In the genomic region with DNA sequence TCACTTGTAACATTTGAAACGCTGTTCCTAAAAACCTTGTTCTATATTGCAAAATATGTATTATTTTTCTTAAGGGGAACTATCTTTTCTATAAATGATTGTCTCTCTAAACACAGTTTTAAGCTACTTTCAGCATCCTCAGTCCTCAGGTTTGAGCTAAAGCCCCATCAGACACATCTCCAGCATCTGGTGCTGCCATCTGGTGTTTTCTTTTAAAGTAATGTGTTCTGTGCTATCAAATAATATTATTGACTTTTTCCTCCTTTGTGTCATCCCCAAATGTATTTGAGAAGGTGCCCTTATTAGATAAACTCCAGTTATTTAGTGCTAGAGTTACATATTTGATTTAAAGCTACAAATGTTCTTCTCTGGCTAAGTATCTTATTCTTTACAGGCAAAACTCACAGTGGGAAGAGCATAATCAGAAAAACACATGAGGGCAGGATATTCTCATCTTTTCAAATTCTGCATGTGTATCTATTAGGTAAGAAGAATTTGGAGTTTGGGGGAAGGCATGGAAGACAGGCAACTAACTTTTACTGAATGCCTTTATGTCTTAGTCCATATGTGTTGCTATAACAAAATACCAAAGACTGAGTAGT, we compare ENCODE assay signal across 8 cellular contexts. TPM values are rescaled to one million over a fixed set of nuclear protein-coding genes. Genes with fewer than 3 reads are reported as not detected.
DNase-seq lines count a peak whose midpoint lies in the region; ATAC-seq and TF ChIP-seq lines count a peak whose summit lies in the region.

No MANE protein-coding gene starts in this region.

- H3K4me3 ChIP-seq in A673 (ENCODE audit: low read depth, low read length, poor library complexity, severe bottlenecking) = no peak overlapping the region
- no peak overlapping the region for H3K4me3 ChIP-seq in Panc1 (ENCODE audit: low read depth in 2 of 2, low read length in 2 of 2)
- H3K4me3 ChIP-seq in mucosa of descending colon = no peak overlapping the region

- H3K9me3 ChIP-seq in A673 (ENCODE audit: low read depth, low read length, poor library complexity, severe bottlenecking) (no peaks in the 10 kb centered on the region), Panc1 (ENCODE audit: control insufficient read depth, insufficient read depth, low read depth, low read length) (no peaks in the 10 kb centered on the region), mucosa of descending colon (no peaks in the 10 kb centered on the region)

- peak; percentile 52 for TF ChIP-seq CTCF in A673 (conservative IDR thresholded peaks at IDR 0.05; ENCODE audit: low read depth, low read length)
- no peak for TF ChIP-seq CTCF in GM13976 (IDR thresholded peaks at IDR 0.05; ENCODE audit: borderline replicate concordance, control extremely low read depth, extremely low read depth, insufficient read depth, missing control alignments)
- TF ChIP-seq CTCF in Panc1 (IDR thresholded peaks at IDR 0.05) = peak; percentile 50; the same call in 1 of the 2 replicates
- peak; percentile 76 for TF ChIP-seq CTCF in foreskin keratinocyte (conservative IDR thresholded peaks at IDR 0.05)
- TF ChIP-seq CTCF in mucosa of descending colon (IDR thresholded peaks at IDR 0.05) = no peak

- intact Hi-C loops in A673 (cut with micrococcal nuclease; ENCODE audit: unreplicated experiment) (loop anchor here (1.0 kb wide), 1 partner anchor 65 kb away; no protein-coding TSS in a partner anchor), Panc1 (cut with micrococcal nuclease; ENCODE audit: unreplicated experiment) (loop anchor here (5.0 kb wide), 1 partner anchor 190 kb away; no protein-coding TSS in a partner anchor), mucosa of descending colon (cut with DNase I, micrococcal nuclease) (no loop called here)

- H3K27ac ChIP-seq in A673 (ENCODE audit: low read depth, low read length, poor library complexity, severe bottlenecking) (no peak overlapping the region), Panc1 (ENCODE audit: low read length) (no peak overlapping the region), foreskin keratinocyte (no peak overlapping the region)

- POLR2A ChIA-PET in A673 (lab: Charles Lee; ENCODE audit: low non-redundant PET) (no interaction called here), Panc1 (lab: Charles Lee) (no interaction called here)

- H3K4me1 ChIP-seq in A673 (ENCODE audit: insufficient read depth, low read length, poor library complexity, severe bottlenecking) (no peaks in the 10 kb centered on the region), Panc1 (ENCODE audit: control insufficient read depth, insufficient read depth, low read length) (no peaks in the 10 kb centered on the region), foreskin keratinocyte (peaks cover under 1% of the 10 kb centered on the region), mucosa of descending colon (ENCODE audit: low read depth) (no peaks in the 10 kb centered on the region)

- no peaks in the 10 kb centered on the region for H3K36me3 ChIP-seq in A673 (ENCODE audit: insufficient read depth, low read length, poor library complexity, severe bottlenecking)
- H3K36me3 ChIP-seq in Panc1 (ENCODE audit: control insufficient read depth, insufficient read depth, low read length) = no peaks in the 10 kb centered on the region
- no peaks in the 10 kb centered on the region for H3K36me3 ChIP-seq in mucosa of descending colon (ENCODE audit: low read depth)

- in situ Hi-C loops in GM13976 (cut with MboI; ENCODE audit: low sequenced_read_pairs, unreplicated experiment) (no loop called here), Panc1 (cut with HindIII; ENCODE audit: low pct_unique_long_range_greater_than_20kb, low sequenced_read_pairs) (no loop called here)

- ATAC-seq in Panc1 = no peak; the same call in 1 of the 2 replicates
- peak; percentile 71 for ATAC-seq in foreskin keratinocyte
- ATAC-seq in HG02973 (IDR thresholded peaks at IDR 0.05; ENCODE audit: unreplicated experiment) = no peak
- no peak for ATAC-seq in mucosa of descending colon
- no peak for ATAC-seq in GM21367 (IDR thresholded peaks at IDR 0.05; ENCODE audit: unreplicated experiment)

- BruUV-seq in A673 (replicated peaks; lab: Mats Ljungman, UMichigan) = no TSS peak
- no TSS peak for BruUV-seq in Panc1 (replicated peaks; lab: Mats Ljungman, UMichigan)

- no peaks in the 10 kb centered on the region for H3K27me3 ChIP-seq in A673 (replicated peaks; ENCODE audit: insufficient read depth, low read depth, low read length, poor library complexity)
- H3K27me3 ChIP-seq in Panc1 (ENCODE audit: control insufficient read depth, insufficient read depth, low read length) = no peaks in the 10 kb centered on the region
- H3K27me3 ChIP-seq in foreskin keratinocyte = no peaks in the 10 kb centered on the region

- DNase-seq in A673 (ENCODE audit: low spot score) = peak; percentile 52
- DNase-seq in GM13976 (ENCODE audit: low spot score) = peak; percentile 28
- DNase-seq in Panc1 (ENCODE audit: low read depth, low spot score) = no peak
- DNase-seq in foreskin keratinocyte = no peak
- DNase-seq in mucosa of descending colon = no peak
- no peak for DNase-seq in NCI-H187 (lab: John Stamatoyannopoulos, UW)

- CTCF ChIA-PET in A673 (lab: Charles Lee) = interaction anchor here (0.6 to 1.2 kb wide), 7 partner anchors 12 to 190 kb away, joined by 3 to 6 read pairs (median 4); no protein-coding TSS in a partner anchor
- CTCF ChIA-PET in Panc1 (lab: Charles Lee) = interaction anchor here (0.5 to 0.6 kb wide), 3 partner anchors 65 to 206 kb away, joined by 3 read pairs; no protein-coding TSS in a partner anchor

RNA-seq across cellular contexts. Expression of a gene that starts 27.5 kb away (rescaled TPM):
- total RNA-seq in A673 (2021) (not detected in 2 replicates), Panc1 (2021; ENCODE audit: unreplicated experiment) (not detected), foreskin keratinocyte (not detected in 2 replicates), mucosa of descending colon (under 1 TPM in 2 of 3 donors, not detected in 1; 0.28 to 0.61 TPM)
- not detected for polyA plus RNA-seq in Panc1 (2012; ENCODE audit: insufficient read length)
- polyA plus RNA-seq in foreskin keratinocyte = not detected in 2 replicates

Comparison
In these comparisons a context has a peak if more than half of its experiments do, and no peak if none do; other contexts are left out.
1. DNase-seq: peak in A673 (single experiment) and GM13976 (single experiment); none in Panc1 (single experiment), foreskin keratinocyte (0 of 2), mucosa of descending colon (0 of 3) and NCI-H187 (0 of 2).
2. CTCF ChIP-seq: peak in A673 (single experiment), Panc1 (single experiment) and foreskin keratinocyte (single experiment); none in GM13976 (single experiment) and mucosa of descending colon (single experiment).
3. intact Hi-C loops: an anchor here in A673 (1.0 kb wide) and Panc1 (5.0 kb wide); none called in mucosa of descending colon.